25 cellular contexts compared by ENCODE assay signal in the genomic region with DNA sequence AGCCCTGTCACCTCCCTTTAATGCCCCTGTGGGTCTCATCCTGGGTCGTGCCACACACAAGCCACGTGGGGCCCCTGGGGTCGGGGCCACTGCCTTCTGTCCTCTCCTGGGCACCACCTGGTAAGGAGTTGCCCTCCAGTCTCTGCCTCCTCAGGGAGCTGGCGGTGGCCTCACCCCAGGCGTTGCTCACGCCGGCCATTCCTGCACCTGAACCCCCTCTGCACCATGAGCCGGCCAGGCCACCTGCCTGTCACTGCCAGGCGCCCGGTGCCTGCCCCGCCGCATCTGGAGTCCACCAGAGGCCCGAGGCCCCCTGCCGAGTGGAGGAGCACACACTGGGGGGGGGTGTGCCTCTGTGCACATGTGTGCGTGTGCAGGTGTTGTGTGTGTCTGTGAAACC. TPM values are rescaled to one million over a fixed set of nuclear protein-coding genes. Genes with fewer than 3 reads are reported as not detected.
A peak's percentile ranks its signal among the peaks of the same experiment; 100 is the strongest.
DNase-seq lines count a peak whose midpoint lies in the region; ATAC-seq, FAIRE-seq and TF ChIP-seq lines count a peak whose summit lies in the region.
"Had no signal": no experiment of that assay in that cellular context is flagged by ENCODE, and none has a peak within 500 bp of the region (broad histone marks: within the 10 kb centered on the region; RNA-seq: fewer than 3 reads in every experiment).

No MANE protein-coding gene starts in this region.

- H3K9ac ChIP-seq in neuronal stem cell (ENCODE audit: low read depth, low read length, poor library complexity): peak overlapping the region; percentile 70
- H3K9ac ChIP-seq: neural progenitor cell had no signal

- H3K4me3 ChIP-seq in Panc1 (ENCODE audit: low read depth in 2 of 2, low read length in 2 of 2) (no peak overlapping the region), dorsolateral prefrontal cortex (peak overlapping the region in 10 of 59 donors; percentile 7 to 52 (median 32)), neuronal stem cell (ENCODE audit: low read length in 2 of 2) (no peak overlapping the region), upper lobe of left lung (peak overlapping the region; percentile 3 to 83 (median 54)), OCI-LY7 (ENCODE audit: low read depth, low read length, poor library complexity, severe bottlenecking) (no peak overlapping the region)
- H3K4me3 ChIP-seq: GM12878, neural progenitor cell, SJSA1 had no signal

- H4K20me1 ChIP-seq in OCI-LY7 (ENCODE audit: insufficient read depth, low read length): no peaks in the 10 kb centered on the region

- no peak overlapping the region for H2AK5ac ChIP-seq in neuronal stem cell (ENCODE audit: low read depth, low read length)

- H4K91ac ChIP-seq in neuronal stem cell (ENCODE audit: low read depth, low read length, poor library complexity): no peak overlapping the region

- no peak overlapping the region for H3K23ac ChIP-seq in neuronal stem cell (ENCODE audit: low read depth, low read length, poor library complexity)

- H3K27ac ChIP-seq in Panc1 (ENCODE audit: low read length) (peak overlapping the region; percentile 91), dorsolateral prefrontal cortex (peak overlapping the region in 32 of 59 donors; percentile 21 to 98 (median 80)), neuronal stem cell (replicated peaks; ENCODE audit: low read length) (no peak overlapping the region), upper lobe of left lung (peak overlapping the region; percentile 90 to 97 (median 95)), OCI-LY7 (ENCODE audit: low read depth, low read length, poor library complexity, severe bottlenecking) (no peak overlapping the region)
- H3K27ac ChIP-seq: neural progenitor cell had no signal

- DNase-seq in Panc1 (ENCODE audit: low read depth, low spot score) (no peak), dorsolateral prefrontal cortex (no peak), neuronal stem cell (ENCODE audit: low spot score) (no peak), upper lobe of left lung (peak in 1 of 2 donors; percentile 83), RCC 7860 (ENCODE audit: low spot score) (no peak), OCI-LY7 (ENCODE audit: low spot score) (no peak)
- no peak for DNase-seq in stimulated activated naive CD4-positive, alpha-beta T cell treated with Interleukin-2 at 50 U/mL for 16 hours (lab: John Stamatoyannopoulos, UW)
- DNase-seq: activated B cell treated with CpG ODN at 0.5 μM for 24 hours; activated naive CD8-positive, alpha-beta T cell treated with anti-CD3 and anti-CD28 coated beads, Interleukin-2, amount 50 U/mL, for 24 hours; effector CD8-positive, alpha-beta T cell; GDM1; islet precursor cell; Karpas-422; midbrain; NCI-H1105; NCI-H2107; stimulated activated CD4-positive, alpha-beta T cell treated with anti-CD3 and anti-CD28 coated beads, Interleukin-15, amount 100 ng/mL, for 24 hours; T-helper 2 cell had no signal

- BruUV-seq in Panc1 (replicated peaks; lab: Mats Ljungman, UMichigan) (no TSS peak), OCI-LY7 (replicated peaks; lab: Mats Ljungman, UMichigan) (no TSS peak)

- intact Hi-C loops in Panc1 (cut with micrococcal nuclease; ENCODE audit: unreplicated experiment) (no loop called here), dorsolateral prefrontal cortex (cut with DNase I) (no loop called here), OCI-LY7 (cut with micrococcal nuclease; ENCODE audit: unreplicated experiment) (no loop called here)

- TF ChIP-seq EP300 in upper lobe of left lung (IDR thresholded peaks at IDR 0.05): no peak

- no peak overlapping the region for H4K8ac ChIP-seq in neuronal stem cell (ENCODE audit: low read depth, low read length)

- in situ Hi-C loops in Panc1 (cut with HindIII; ENCODE audit: low pct_unique_long_range_greater_than_20kb, low sequenced_read_pairs): no loop called here

- ATAC-seq in Panc1 (no peak), upper lobe of left lung (ENCODE audit: low FRiP score in 2 of 2) (no peak)
- ATAC-seq: activated naive CD8-positive, alpha-beta T cell treated with anti-CD3 and anti-CD28 coated beads, Interleukin-2, amount 50 U/mL, for 24 hours; activated T-helper 17 cell treated with anti-CD3 and anti-CD28 coated beads, Interleukin-2, amount 50 U/mL, for 72 hours; GM12878; stimulated activated effector memory CD8-positive, alpha-beta T cell treated with anti-CD3 and anti-CD28 coated beads, Interleukin-12 subunit alpha, Interleukin-12 subunit beta, amount 100 ng/mL, for 72 hours had no signal

- TF ChIP-seq CTCF in Panc1 (IDR thresholded peaks at IDR 0.05): no peak
- TF ChIP-seq CTCF in dorsolateral prefrontal cortex (IDR thresholded peaks at IDR 0.05 in 54 of 56, conservative IDR thresholded peaks at IDR 0.05 in 2 of 56; ENCODE audit: low read depth in 1 of 56, partially characterized antibody in 56 of 56): no peak
- TF ChIP-seq CTCF in upper lobe of left lung (IDR thresholded peaks at IDR 0.05): no peak
- TF ChIP-seq CTCF in OCI-LY7 (conservative IDR thresholded peaks at IDR 0.05; ENCODE audit: low read length): no peak

- H3K79me2 ChIP-seq in OCI-LY7 (ENCODE audit: insufficient read depth, low read depth, low read length): no peaks in the 10 kb centered on the region

- no peak overlapping the region for H3K14ac ChIP-seq in neuronal stem cell (ENCODE audit: low read length)

- H3K18ac ChIP-seq in neuronal stem cell (ENCODE audit: low read length): no peak overlapping the region

- no peak overlapping the region for H3K4me2 ChIP-seq in neuronal stem cell (ENCODE audit: insufficient read depth, low read length, poor library complexity, severe bottlenecking)
- no peak overlapping the region for H3K4me2 ChIP-seq in OCI-LY7 (ENCODE audit: low read length)
- H3K4me2 ChIP-seq: neural progenitor cell had no signal

- H2BK12ac ChIP-seq in neuronal stem cell (ENCODE audit: low read length): no peak overlapping the region

- no CpG with 5 or more reads among the region's 15 CpGs for WGBS in neuronal stem cell (ENCODE audit: extremely low coverage in 2 of 2, insufficient read length in 2 of 2, insufficient replicate concordance in 1 of 2), 2 donors
- WGBS in upper lobe of left lung, 2 donors: 69 to 86% methylated on average over 5 to 15 of the region's 15 CpGs

- H3K4ac ChIP-seq in neuronal stem cell (ENCODE audit: low read length): no peak overlapping the region

- H3K9me3 ChIP-seq in Panc1 (ENCODE audit: control insufficient read depth, insufficient read depth, low read depth, low read length): no peaks in the 10 kb centered on the region
- H3K9me3 ChIP-seq in neuronal stem cell (replicated peaks in 1 of 2; ENCODE audit: control insufficient read depth in 2 of 2, insufficient read depth in 1 of 2, low read depth in 1 of 2, low read length in 2 of 2): no peaks in the 10 kb centered on the region
- H3K9me3 ChIP-seq in upper lobe of left lung: no peaks in the 10 kb centered on the region
- no peaks in the 10 kb centered on the region for H3K9me3 ChIP-seq in OCI-LY7 (ENCODE audit: low read length)
- H3K9me3 ChIP-seq: BE2C, SJSA1 had no signal

- FAIRE-seq in RCC 7860 (lab: Jason Lieb, UNC): no peak
- FAIRE-seq: bronchial epithelial cell, GM12878 had no signal

- no peak overlapping the region for H2BK5ac ChIP-seq in neuronal stem cell (ENCODE audit: low read length)

- H3K27me3 ChIP-seq in Panc1 (ENCODE audit: control insufficient read depth, insufficient read depth, low read length) (no peaks in the 10 kb centered on the region), dorsolateral prefrontal cortex (no peaks in the 10 kb centered on the region), neuronal stem cell (ENCODE audit: control insufficient read depth in 3 of 3, insufficient read depth in 3 of 3, low read depth in 1 of 3, low read length in 3 of 3) (no peaks in the 10 kb centered on the region), upper lobe of left lung (no peaks in the 10 kb centered on the region)
- H3K27me3 ChIP-seq: BE2C, neural progenitor cell, SJSA1 had no signal

- H3K9me2 ChIP-seq in OCI-LY7 (ENCODE audit: insufficient read depth, low read length): no peaks in the 10 kb centered on the region

- H2BK15ac ChIP-seq in neuronal stem cell (ENCODE audit: low read length): no peak overlapping the region

- H3K4me1 ChIP-seq in Panc1 (ENCODE audit: control insufficient read depth, insufficient read depth, low read length): peaks cover 75% of the 10 kb centered on the region
- H3K4me1 ChIP-seq in neuronal stem cell (ENCODE audit: control insufficient read depth in 2 of 2, insufficient read depth in 1 of 2, low read depth in 1 of 2, low read length in 2 of 2): peaks cover 7 to 29% of the 10 kb centered on the region in 2 donors
- H3K4me1 ChIP-seq in upper lobe of left lung: peaks cover 84 to 96% (median 93%) of the 10 kb centered on the region in 4 donors
- no peaks in the 10 kb centered on the region for H3K4me1 ChIP-seq in OCI-LY7 (ENCODE audit: insufficient read depth, low read length, poor library complexity, severe bottlenecking)

- TF ChIP-seq POLR2A in upper lobe of left lung (IDR thresholded peaks at IDR 0.05): no peak

- H2BK120ac ChIP-seq in neuronal stem cell (ENCODE audit: low read depth, low read length): no peak overlapping the region

- H3K36me3 ChIP-seq in Panc1 (ENCODE audit: control insufficient read depth, insufficient read depth, low read length): no peaks in the 10 kb centered on the region
- H3K36me3 ChIP-seq in neuronal stem cell (replicated peaks in 1 of 2; ENCODE audit: control insufficient read depth in 2 of 2, insufficient read depth in 2 of 2, low read length in 2 of 2): peaks cover 0 to 2% of the 10 kb centered on the region in 2 donors
- H3K36me3 ChIP-seq in upper lobe of left lung: peaks cover 0 to 53% (median 15%) of the 10 kb centered on the region in 4 donors
- no peaks in the 10 kb centered on the region for H3K36me3 ChIP-seq in OCI-LY7 (ENCODE audit: insufficient read depth, low read length)
- H3K36me3 ChIP-seq: BE2C, neural progenitor cell had no signal

- POLR2A ChIA-PET in Panc1 (lab: Charles Lee) (no interaction called here), OCI-LY7 (lab: Charles Lee) (no interaction called here)

- CTCF ChIA-PET in Panc1 (lab: Charles Lee): no interaction called here
- CTCF ChIA-PET in OCI-LY7 (lab: Charles Lee; ENCODE audit: unreplicated experiment): no interaction called here

- H2AFZ ChIP-seq in neuronal stem cell (ENCODE audit: low read length) (no peak overlapping the region), OCI-LY7 (ENCODE audit: low read length) (no peak overlapping the region)
- H2AFZ ChIP-seq: neural progenitor cell had no signal

- peaks cover 5% of the 10 kb centered on the region for H3K79me1 ChIP-seq in neuronal stem cell (ENCODE audit: low read depth, low read length)

RNA-seq across cellular contexts. Expression of gene NHERF2, which starts 10.4 kb away (rescaled TPM):
- total RNA-seq in Panc1 (2021; ENCODE audit: unreplicated experiment) (174 TPM), dorsolateral prefrontal cortex (100 to 1,000 TPM in 28 of 120 experiments, 10 to 100 TPM in 92; 46.4 to 200 (median 84.6) TPM), upper lobe of left lung (100 to 1,000 TPM; 131 to 604 (median 283) TPM), OCI-LY7 (2022) (0.27 and 0.31 TPM in 2 replicates)
- polyA plus RNA-seq in Panc1 (2012; ENCODE audit: insufficient read length): 287 TPM
- 16.0 TPM for polyA plus RNA-seq in neuronal stem cell (2013, experiment 1 of 2)
- 14.8 TPM for polyA plus RNA-seq in neuronal stem cell (2013, experiment 2 of 2)
- total RNA-seq in OCI-LY7 (2014; rRNA removed; shearing (Covaris generic)): not detected in 2 replicates

RNA-seq across cellular contexts. Expression of gene NTHL1, which starts 10.5 kb away (rescaled TPM):
- total RNA-seq in Panc1 (2021; ENCODE audit: unreplicated experiment) (39.8 TPM), dorsolateral prefrontal cortex (10 to 100 TPM; 12.2 to 41.4 (median 26.0) TPM), upper lobe of left lung (10 to 100 TPM; 17.8 to 43.6 (median 28.8) TPM), OCI-LY7 (2022) (44.6 and 51.5 TPM in 2 replicates)
- 71.0 TPM for polyA plus RNA-seq in Panc1 (2012; ENCODE audit: insufficient read length)
- 28.2 TPM for polyA plus RNA-seq in neuronal stem cell (2013, experiment 1 of 2)
- 27.7 TPM for polyA plus RNA-seq in neuronal stem cell (2013, experiment 2 of 2)
- total RNA-seq in OCI-LY7 (2014; rRNA removed; shearing (Covaris generic)): 50.9 and 56.2 TPM in 2 replicates

RNA-seq across cellular contexts. Expression of gene TSC2, which starts 10.7 kb away (rescaled TPM):
- total RNA-seq in Panc1 (2021; ENCODE audit: unreplicated experiment) (115 TPM), dorsolateral prefrontal cortex (100 to 1,000 TPM; 129 to 311 (median 193) TPM), upper lobe of left lung (100 to 1,000 TPM in 4 of 6 donors, 10 to 100 TPM in 2; 47.3 to 296 (median 118) TPM), OCI-LY7 (2022) (152 and 160 TPM in 2 replicates)
- polyA plus RNA-seq in Panc1 (2012; ENCODE audit: insufficient read length): 138 TPM
- 54.6 TPM for polyA plus RNA-seq in neuronal stem cell (2013, experiment 1 of 2)
- 53.2 TPM for polyA plus RNA-seq in neuronal stem cell (2013, experiment 2 of 2)
- 42.8 and 57.2 TPM in 2 replicates for total RNA-seq in OCI-LY7 (2014; rRNA removed; shearing (Covaris generic))

RNA-seq across cellular contexts. Expression of gene NPW, which starts 17.5 kb away (rescaled TPM):
- total RNA-seq in Panc1 (2021; ENCODE audit: unreplicated experiment) (15.3 TPM), dorsolateral prefrontal cortex (1 to 10 TPM in 45 of 120 experiments, under 1 TPM in 23, not detected in 52; 0.43 to 4.3 (median 1.1) TPM), upper lobe of left lung (under 1 TPM in 2 of 6 donors, not detected in 4; 0.67 to 0.80 TPM), OCI-LY7 (2022) (1.3 and 3.7 TPM in 2 replicates)
- 42.9 TPM for polyA plus RNA-seq in Panc1 (2012; ENCODE audit: insufficient read length)
- 2.0 TPM for polyA plus RNA-seq in neuronal stem cell (2013, experiment 1 of 2)
- polyA plus RNA-seq in neuronal stem cell (2013, experiment 2 of 2): 1.7 TPM
- 0.85 and 0.88 TPM in 2 replicates for total RNA-seq in OCI-LY7 (2014; rRNA removed; shearing (Covaris generic))
- total RNA-seq: bronchial epithelial cell, SJSA1 had no signal

RNA-seq across cellular contexts. Expression of gene ZNF598, which starts 27.5 kb away (rescaled TPM):
- total RNA-seq in Panc1 (2021; ENCODE audit: unreplicated experiment) (85.7 TPM), dorsolateral prefrontal cortex (10 to 100 TPM; 16.4 to 45.4 (median 29.2) TPM), upper lobe of left lung (10 to 100 TPM; 20.1 to 62.8 (median 41.7) TPM), OCI-LY7 (2022) (80.4 and 83.8 TPM in 2 replicates)
- 64.6 TPM for polyA plus RNA-seq in Panc1 (2012; ENCODE audit: insufficient read length)
- 21.3 TPM for polyA plus RNA-seq in neuronal stem cell (2013, experiment 1 of 2)
- 20.9 TPM for polyA plus RNA-seq in neuronal stem cell (2013, experiment 2 of 2)
- 26.3 and 37.2 TPM in 2 replicates for total RNA-seq in OCI-LY7 (2014; rRNA removed; shearing (Covaris generic))

Comparison
In these comparisons a context has a peak if more than half of its experiments do, and no peak if none do; other contexts are left out.
1. H3K27ac ChIP-seq: peak in Panc1 (single experiment), dorsolateral prefrontal cortex (32 of 59) and upper lobe of left lung (4 of 4); none in neuronal stem cell (single experiment) and OCI-LY7 (single experiment).
2. H3K4me3 ChIP-seq: peak in upper lobe of left lung (4 of 4); none in Panc1 (0 of 2), neuronal stem cell (0 of 2) and OCI-LY7 (single experiment).
3. RNA of gene NHERF2, which starts 10.4 kb away (total RNA-seq): 131 to 604 TPM in upper lobe of left lung, 174 TPM in Panc1 (single experiment) and 46.4 to 200 TPM in dorsolateral prefrontal cortex; 0.27 to 0.31 TPM in OCI-LY7; every median in the first group is over 10 times any median in the second.